Comparison of ENCODE assay signal across 8 cellular contexts in the genomic region with DNA sequence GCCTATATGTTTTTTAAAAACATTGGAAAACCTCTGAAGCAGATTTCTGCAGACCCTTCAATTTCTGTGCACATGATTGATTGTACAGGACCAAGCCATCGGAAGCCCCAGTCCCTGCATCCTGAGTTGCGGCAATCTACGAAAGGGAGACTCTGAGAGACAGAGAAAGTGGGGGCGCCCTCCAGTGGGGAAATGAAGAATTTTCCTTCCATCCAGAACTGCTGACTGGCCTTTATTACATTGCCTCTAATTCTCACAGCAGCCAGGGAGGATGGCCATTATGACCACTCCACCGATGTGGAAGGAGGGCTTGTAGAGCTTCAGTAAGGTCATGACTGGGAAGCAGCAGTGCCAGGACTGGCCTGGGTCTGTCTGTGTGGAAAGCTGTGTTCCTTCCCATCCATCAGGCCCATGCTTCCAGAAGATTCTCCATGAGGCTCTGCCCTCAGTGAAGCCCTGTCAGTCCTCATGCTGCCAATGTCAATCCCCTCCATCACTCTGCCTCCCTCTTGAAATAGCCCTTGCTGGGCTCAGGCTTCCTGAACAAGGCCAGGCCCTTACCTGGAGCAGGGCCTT. TPM values are rescaled to one million over a fixed set of nuclear protein-coding genes. Genes with fewer than 3 reads are reported as not detected.
A peak's percentile ranks its signal among the peaks of the same experiment; 100 is the strongest.
DNase-seq lines count a peak whose midpoint lies in the region; ATAC-seq lines count a peak whose summit lies in the region.

No MANE protein-coding gene starts in this region.

- H3K27ac Mint-ChIP-seq in activated CD8-positive, alpha-beta T cell treated with anti-CD3 and anti-CD28 coated beads, Interleukin-2, amount 10 ng/mL, durations not matched to agents 7 days and 5 days: no peak overlapping the region
- no peak overlapping the region for H3K27ac Mint-ChIP-seq in effector memory CD8-positive, alpha-beta T cell
- no peak overlapping the region for H3K27ac Mint-ChIP-seq in stimulated activated memory B cell treated with anti-CD40 and anti-IgM and Interleukin-4, amounts not matched to agents 10 μg/mL and 1 μg/mL and 100 μg/mL, for 72 hours

- POLR2A ChIA-PET in activated CD8-positive, alpha-beta T cell treated with anti-CD3 and anti-CD28 coated beads, Interleukin-2, amount 10 ng/mL, durations not matched to agents 7 days and 5 days (lab: Charles Lee): no interaction called here

- no peaks in the 10 kb centered on the region for H3K4me1 Mint-ChIP-seq in activated CD8-positive, alpha-beta T cell treated with anti-CD3 and anti-CD28 coated beads, Interleukin-2, amount 10 ng/mL, durations not matched to agents 7 days and 5 days (ENCODE audit: low read depth)
- no peaks in the 10 kb centered on the region for H3K4me1 Mint-ChIP-seq in effector memory CD8-positive, alpha-beta T cell (ENCODE audit: low read depth in 2 of 2)
- H3K4me1 Mint-ChIP-seq in stimulated activated memory B cell treated with anti-CD40 and anti-IgM and Interleukin-4, amounts not matched to agents 10 μg/mL and 1 μg/mL and 100 μg/mL, for 72 hours: no peaks in the 10 kb centered on the region

- peaks cover 26% of the 10 kb centered on the region for H3K27me3 Mint-ChIP-seq in activated CD8-positive, alpha-beta T cell treated with anti-CD3 and anti-CD28 coated beads, Interleukin-2, amount 10 ng/mL, durations not matched to agents 7 days and 5 days (ENCODE audit: low read depth)
- peaks cover 62 to 89% of the 10 kb centered on the region in 2 donors for H3K27me3 Mint-ChIP-seq in effector memory CD8-positive, alpha-beta T cell
- peaks cover 71% of the 10 kb centered on the region for H3K27me3 Mint-ChIP-seq in stimulated activated memory B cell treated with anti-CD40 and anti-IgM and Interleukin-4, amounts not matched to agents 10 μg/mL and 1 μg/mL and 100 μg/mL, for 72 hours

- peak; percentile 65 for ATAC-seq in HG02852 (IDR thresholded peaks at IDR 0.05; ENCODE audit: unreplicated experiment)
- peak; percentile 80 for ATAC-seq in activated CD8-positive, alpha-beta T cell treated with anti-CD3 and anti-CD28 coated beads, Interleukin-2, amount 10 ng/mL, durations not matched to agents 7 days and 5 days
- peak; percentile 72 for ATAC-seq in effector memory CD8-positive, alpha-beta T cell (replicated peaks)
- ATAC-seq in stimulated activated memory B cell treated with anti-CD40 and anti-IgM and Interleukin-4, amounts not matched to agents 10 μg/mL and 1 μg/mL and 100 μg/mL, for 72 hours: peak; percentile 49
- ATAC-seq in GM19455 (IDR thresholded peaks at IDR 0.05; ENCODE audit: unreplicated experiment): no peak

- H3K36me3 Mint-ChIP-seq in activated CD8-positive, alpha-beta T cell treated with anti-CD3 and anti-CD28 coated beads, Interleukin-2, amount 10 ng/mL, durations not matched to agents 7 days and 5 days (ENCODE audit: low read depth): no peaks in the 10 kb centered on the region
- no peaks in the 10 kb centered on the region for H3K36me3 Mint-ChIP-seq in effector memory CD8-positive, alpha-beta T cell (ENCODE audit: insufficient read depth)
- no peaks in the 10 kb centered on the region for H3K36me3 Mint-ChIP-seq in stimulated activated memory B cell treated with anti-CD40 and anti-IgM and Interleukin-4, amounts not matched to agents 10 μg/mL and 1 μg/mL and 100 μg/mL, for 72 hours

- DNase-seq in DMS153 (lab: John Stamatoyannopoulos, UW) (peak; percentile 55), NCI-H748 treated with DMSO at 0.1 percent for 48 hours (lab: John Stamatoyannopoulos, UW) (peak; percentile 65), middle frontal gyrus (ENCODE audit: extremely low spot score, low spot score) (peak; percentile 58)
- peak; percentile 80 for DNase-seq in activated CD8-positive, alpha-beta T cell treated with anti-CD3 and anti-CD28 coated beads, Interleukin-2, amount 10 ng/mL, durations not matched to agents 7 days and 5 days
- DNase-seq in effector memory CD8-positive, alpha-beta T cell: peak; percentile 55 to 64 (median 59)

- no peak overlapping the region for H3K4me3 Mint-ChIP-seq in activated CD8-positive, alpha-beta T cell treated with anti-CD3 and anti-CD28 coated beads, Interleukin-2, amount 10 ng/mL, durations not matched to agents 7 days and 5 days
- no peak overlapping the region for H3K4me3 Mint-ChIP-seq in effector memory CD8-positive, alpha-beta T cell
- no peak overlapping the region for H3K4me3 Mint-ChIP-seq in stimulated activated memory B cell treated with anti-CD40 and anti-IgM and Interleukin-4, amounts not matched to agents 10 μg/mL and 1 μg/mL and 100 μg/mL, for 72 hours

- H3K9me3 Mint-ChIP-seq in activated CD8-positive, alpha-beta T cell treated with anti-CD3 and anti-CD28 coated beads, Interleukin-2, amount 10 ng/mL, durations not matched to agents 7 days and 5 days (ENCODE audit: insufficient read depth): no peaks in the 10 kb centered on the region
- no peaks in the 10 kb centered on the region for H3K9me3 Mint-ChIP-seq in effector memory CD8-positive, alpha-beta T cell
- no peaks in the 10 kb centered on the region for H3K9me3 Mint-ChIP-seq in stimulated activated memory B cell treated with anti-CD40 and anti-IgM and Interleukin-4, amounts not matched to agents 10 μg/mL and 1 μg/mL and 100 μg/mL, for 72 hours

- CTCF ChIA-PET in activated CD8-positive, alpha-beta T cell treated with anti-CD3 and anti-CD28 coated beads, Interleukin-2, amount 10 ng/mL, durations not matched to agents 7 days and 5 days (lab: Charles Lee): interaction anchor here (1.1 to 2.6 kb wide), 7 partner anchors 9 to 193 kb away, joined by 3 to 7 read pairs (median 4); a partner anchor contains a TSS

RNA-seq across cellular contexts. Expression of a gene that starts 20.0 kb away (rescaled TPM):
- not detected for total RNA-seq in activated CD8-positive, alpha-beta T cell treated with anti-CD3 and anti-CD28 coated beads, Interleukin-2, amount 10 ng/mL, durations not matched to agents 7 days and 5 days

RNA-seq across cellular contexts. Expression of a gene that starts 35.2 kb away (rescaled TPM):
- total RNA-seq in activated CD8-positive, alpha-beta T cell treated with anti-CD3 and anti-CD28 coated beads, Interleukin-2, amount 10 ng/mL, durations not matched to agents 7 days and 5 days: 10 to 100 TPM; 58.1 to 59.7 TPM

RNA-seq across cellular contexts. Expression of a gene that starts 43.3 kb away (rescaled TPM):
- under 1 TPM in 1 of 2 experiments, not detected in 1; 0.16 TPM for total RNA-seq in activated CD8-positive, alpha-beta T cell treated with anti-CD3 and anti-CD28 coated beads, Interleukin-2, amount 10 ng/mL, durations not matched to agents 7 days and 5 days
